Comparison of ENCODE assay signal across 17 cellular contexts in genomic region chr7:46218461-46219202, GRCh38.
"Had no signal": no experiment of that assay in that cellular context is flagged by ENCODE, and none has a peak within 500 bp of the region (broad histone marks: within the 10 kb centered on the region; RNA-seq: fewer than 3 reads in every experiment).

No MANE protein-coding gene starts in this region.

- H3K27ac ChIP-seq: sigmoid colon, thoracic aorta, upper lobe of right lung had no signal

- H3K36me3 ChIP-seq: sigmoid colon, thoracic aorta, upper lobe of right lung had no signal

- H3K4me3 ChIP-seq: sigmoid colon, thoracic aorta, upper lobe of right lung had no signal

- ATAC-seq: activated CD4-positive, alpha-beta T cell treated with anti-CD3 and anti-CD28 coated beads for 36 hours; activated T-cell treated with anti-CD3 and anti-CD28 coated beads, Interleukin-2, amount 50 U/mL, for 4 hours; upper lobe of right lung had no signal

- H3K9me3 ChIP-seq: sigmoid colon, thoracic aorta, upper lobe of right lung had no signal

- H3K27me3 ChIP-seq: sigmoid colon, upper lobe of right lung had no signal

- H3K4me1 ChIP-seq: sigmoid colon, upper lobe of right lung had no signal

- DNase-seq: activated B cell treated with CpG ODN at 0.5 μM for 24 hours; activated CD4-positive, alpha-beta T cell treated with anti-CD3 and anti-CD28 coated beads for 36 hours; activated CD4-positive, alpha-beta T cell treated with anti-CD3 and anti-CD28 coated beads, Interleukin-2, amount 50 U/mL, for 4 hours; activated CD8-positive, alpha-beta memory T cell treated with anti-CD3 and anti-CD28 coated beads for 24 hours; activated CD8-positive, alpha-beta memory T cell treated with anti-CD3 and anti-CD28 coated beads, Interleukin-2, amount 50 U/mL, for 48 hours; activated naive CD4-positive, alpha-beta T cell treated with anti-CD3 and anti-CD28 coated beads for 36 hours; activated naive CD8-positive, alpha-beta T cell treated with anti-CD3 and anti-CD28 coated beads, Interleukin-2, amount 10 ng/mL, durations not matched to agents 7 days and 5 days; activated T-cell treated with anti-CD3 and anti-CD28 coated beads, Interleukin-2, amount 50 U/mL, for 4 hours; amygdala; cortex of kidney; nucleus accumbens; sigmoid colon; stimulated activated CD4-positive, alpha-beta T cell treated with anti-CD3 and anti-CD28 coated beads, Interleukin-2, amount 100 ng/mL, for 48 hours; stimulated activated naive CD4-positive, alpha-beta T cell treated with Interleukin-2 at 50 U/mL for 16 hours; T1000; upper lobe of right lung had no signal
